ENCODE assay signal across 1 cellular context in the genomic region with DNA sequence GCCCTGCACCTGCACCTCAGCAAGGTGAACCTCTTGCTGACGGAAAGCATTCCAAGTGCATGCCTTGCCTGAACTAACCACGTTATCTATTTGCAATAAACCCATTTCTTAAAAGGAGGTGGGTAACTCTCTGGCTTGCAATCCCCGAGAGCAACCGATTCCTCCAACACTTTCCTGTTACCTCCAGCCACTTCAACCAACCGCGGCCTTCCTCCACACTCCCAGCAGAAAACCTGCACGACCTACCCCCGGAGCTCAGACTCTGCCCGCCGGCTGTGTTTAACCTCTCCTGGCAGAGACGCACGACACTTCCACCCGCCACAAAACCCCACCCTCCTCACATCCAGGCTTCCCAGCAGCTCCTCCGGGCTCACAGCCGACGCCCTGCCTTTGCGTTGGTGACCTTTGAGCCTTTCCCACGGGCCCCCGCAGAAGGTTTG.
TF ChIP-seq lines count a peak whose summit lies in the region.

No MANE protein-coding gene starts in this region.

TF ChIP-seq in K562, 482 proteins besides CTCF, POLR2A, EP300 and RAD21:
- TF ChIP-seq, protein P1, sequence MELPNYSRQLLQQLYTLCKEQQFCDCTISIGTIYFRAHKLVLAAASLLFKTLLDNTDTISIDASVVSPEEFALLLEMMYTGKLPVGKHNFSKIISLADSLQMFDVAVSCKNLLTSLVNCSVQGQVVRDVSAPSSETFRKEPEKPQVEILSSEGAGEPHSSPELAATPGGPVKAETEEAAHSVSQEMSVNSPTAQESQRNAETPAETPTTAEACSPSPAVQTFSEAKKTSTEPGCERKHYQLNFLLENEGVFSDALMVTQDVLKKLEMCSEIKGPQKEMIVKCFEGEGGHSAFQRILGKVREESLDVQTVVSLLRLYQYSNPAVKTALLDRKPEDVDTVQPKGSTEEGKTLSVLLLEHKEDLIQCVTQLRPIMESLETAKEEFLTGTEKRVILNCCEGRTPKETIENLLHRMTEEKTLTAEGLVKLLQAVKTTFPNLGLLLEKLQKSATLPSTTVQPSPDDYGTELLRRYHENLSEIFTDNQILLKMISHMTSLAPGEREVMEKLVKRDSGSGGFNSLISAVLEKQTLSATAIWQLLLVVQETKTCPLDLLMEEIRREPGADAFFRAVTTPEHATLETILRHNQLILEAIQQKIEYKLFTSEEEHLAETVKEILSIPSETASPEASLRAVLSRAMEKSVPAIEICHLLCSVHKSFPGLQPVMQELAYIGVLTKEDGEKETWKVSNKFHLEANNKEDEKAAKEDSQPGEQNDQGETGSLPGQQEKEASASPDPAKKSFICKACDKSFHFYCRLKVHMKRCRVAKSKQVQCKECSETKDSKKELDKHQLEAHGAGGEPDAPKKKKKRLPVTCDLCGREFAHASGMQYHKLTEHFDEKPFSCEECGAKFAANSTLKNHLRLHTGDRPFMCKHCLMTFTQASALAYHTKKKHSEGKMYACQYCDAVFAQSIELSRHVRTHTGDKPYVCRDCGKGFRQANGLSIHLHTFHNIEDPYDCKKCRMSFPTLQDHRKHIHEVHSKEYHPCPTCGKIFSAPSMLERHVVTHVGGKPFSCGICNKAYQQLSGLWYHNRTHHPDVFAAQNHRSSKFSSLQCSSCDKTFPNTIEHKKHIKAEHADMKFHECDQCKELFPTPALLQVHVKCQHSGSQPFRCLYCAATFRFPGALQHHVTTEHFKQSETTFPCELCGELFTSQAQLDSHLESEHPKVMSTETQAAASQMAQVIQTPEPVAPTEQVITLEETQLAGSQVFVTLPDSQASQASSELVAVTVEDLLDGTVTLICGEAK (IDR thresholded peaks at IDR 0.05) = no peak
- TF ChIP-seq, protein P1 (CRISPR knock-in tag; IDR thresholded peaks at IDR 0.05) = no peak
- TF ChIP-seq KDM5B (IDR thresholded peaks at IDR 0.05; ENCODE audit: insufficient replicate concordance, low read depth, low read length) (peak; percentile 13), NFIC (IDR thresholded peaks at IDR 0.05) (no peak), SUPT5H (IDR thresholded peaks at IDR 0.05) (0 out of 2 replicates have a peak, but pooled peaks have one; percentile 50), PRMT5 (CRISPR knock-in tag; IDR thresholded peaks at IDR 0.05) (no peak)
- TF ChIP-seq, protein P2, sequence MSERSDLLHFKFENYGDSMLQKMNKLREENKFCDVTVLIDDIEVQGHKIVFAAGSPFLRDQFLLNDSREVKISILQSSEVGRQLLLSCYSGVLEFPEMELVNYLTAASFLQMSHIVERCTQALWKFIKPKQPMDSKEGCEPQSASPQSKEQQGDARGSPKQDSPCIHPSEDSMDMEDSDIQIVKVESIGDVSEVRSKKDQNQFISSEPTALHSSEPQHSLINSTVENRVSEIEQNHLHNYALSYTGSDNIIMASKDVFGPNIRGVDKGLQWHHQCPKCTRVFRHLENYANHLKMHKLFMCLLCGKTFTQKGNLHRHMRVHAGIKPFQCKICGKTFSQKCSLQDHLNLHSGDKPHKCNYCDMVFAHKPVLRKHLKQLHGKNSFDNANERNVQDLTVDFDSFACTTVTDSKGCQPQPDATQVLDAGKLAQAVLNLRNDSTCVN (CRISPR knock-in tag; IDR thresholded peaks at IDR 0.05) = 0 out of 2 replicates have a peak, but pooled peaks have one; percentile 5
- TF ChIP-seq, protein P3, sequence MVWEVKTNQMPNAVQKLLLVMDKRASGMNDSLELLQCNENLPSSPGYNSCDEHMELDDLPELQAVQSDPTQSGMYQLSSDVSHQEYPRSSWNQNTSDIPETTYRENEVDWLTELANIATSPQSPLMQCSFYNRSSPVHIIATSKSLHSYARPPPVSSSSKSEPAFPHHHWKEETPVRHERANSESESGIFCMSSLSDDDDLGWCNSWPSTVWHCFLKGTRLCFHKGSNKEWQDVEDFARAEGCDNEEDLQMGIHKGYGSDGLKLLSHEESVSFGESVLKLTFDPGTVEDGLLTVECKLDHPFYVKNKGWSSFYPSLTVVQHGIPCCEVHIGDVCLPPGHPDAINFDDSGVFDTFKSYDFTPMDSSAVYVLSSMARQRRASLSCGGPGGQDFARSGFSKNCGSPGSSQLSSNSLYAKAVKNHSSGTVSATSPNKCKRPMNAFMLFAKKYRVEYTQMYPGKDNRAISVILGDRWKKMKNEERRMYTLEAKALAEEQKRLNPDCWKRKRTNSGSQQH (CRISPR knock-in tag; IDR thresholded peaks at IDR 0.05) = 0 out of 2 replicates have a peak, but pooled peaks have one; percentile 36
